ENCODE assay signal across 15 cellular contexts in genomic region chr6:105227292-105227628, GRCh38. TPM values are rescaled to one million over a fixed set of nuclear protein-coding genes. Genes with fewer than 3 reads are reported as not detected.
DNase-seq lines count a peak whose midpoint lies in the region; ATAC-seq and TF ChIP-seq lines count a peak whose summit lies in the region.
"Had no signal": no experiment of that assay in that cellular context is flagged by ENCODE, and none has a peak within 500 bp of the region (broad histone marks: within the 10 kb centered on the region; RNA-seq: fewer than 3 reads in every experiment).

No MANE protein-coding gene starts in this region.

- no peaks in the 10 kb centered on the region for H3K27me3 ChIP-seq in BE2C
- no peaks in the 10 kb centered on the region for H3K27me3 ChIP-seq in endocrine pancreas (ENCODE audit: control insufficient read depth, insufficient read depth, low read length)
- H3K27me3 ChIP-seq: BLaER1 treated with 17β-estradiol and CSF1 and Interleukin-3, amounts not matched to agents 10 nM and 100 nM had no signal

- H3K9me3 ChIP-seq in BE2C (no peaks in the 10 kb centered on the region), endocrine pancreas (ENCODE audit: control insufficient read depth, low read length) (no peaks in the 10 kb centered on the region)

- H3K4me3 ChIP-seq in BE2C (ENCODE audit: low read depth, low read length): peak overlapping the region; percentile 18; the same call in 1 of the 2 replicates
- H3K4me3 ChIP-seq in endocrine pancreas (ENCODE audit: control insufficient read depth, insufficient read depth, low read length): peak overlapping the region; percentile 18
- H3K4me3 ChIP-seq: BLaER1 treated with 17β-estradiol and CSF1 and Interleukin-3, amounts not matched to agents 10 nM and 100 nM; GM23338 had no signal

- DNase-seq in BE2C: no peak
- DNase-seq in SK-N-DZ (ENCODE audit: low spot score): peak; percentile 72
- DNase-seq in superior temporal gyrus (ENCODE audit: extremely low spot score): peak; percentile 34
- no peak for DNase-seq in SW480 (ENCODE audit: low spot score)
- DNase-seq: 8988T; Calu3; CD8-positive, alpha-beta T cell; DMS79 treated with DMSO at 0.1 percent for 48 hours; GF-D8; HCEC 1CT had no signal

- peaks cover 5% of the 10 kb centered on the region for H3K4me1 ChIP-seq in BE2C
- H3K4me1 ChIP-seq in endocrine pancreas (ENCODE audit: control insufficient read depth, insufficient read depth, low read length): no peaks in the 10 kb centered on the region
- H3K4me1 ChIP-seq: BLaER1 treated with 17β-estradiol and CSF1 and Interleukin-3, amounts not matched to agents 10 nM and 100 nM had no signal

- no peak for TF ChIP-seq CTCF in BE2C (IDR thresholded peaks at IDR 0.05; ENCODE audit: low read depth, low read length)

- no peaks in the 10 kb centered on the region for H3K36me3 ChIP-seq in BE2C
- H3K36me3 ChIP-seq in endocrine pancreas (ENCODE audit: control insufficient read depth, insufficient read depth, low read length): no peaks in the 10 kb centered on the region
- H3K36me3 ChIP-seq: BLaER1 treated with 17β-estradiol and CSF1 and Interleukin-3, amounts not matched to agents 10 nM and 100 nM had no signal

- no peak for ATAC-seq in GM18505 (IDR thresholded peaks at IDR 0.05; ENCODE audit: unreplicated experiment)
- no peak for ATAC-seq in GM21526 (IDR thresholded peaks at IDR 0.05; ENCODE audit: low FRiP score, unreplicated experiment)
- ATAC-seq: CD8-positive, alpha-beta T cell; GM23338 had no signal

- no peak overlapping the region for H3K9ac ChIP-seq in endocrine pancreas (ENCODE audit: control insufficient read depth, insufficient read depth, low read length)
- H3K9ac ChIP-seq: BLaER1 treated with 17β-estradiol and CSF1 and Interleukin-3, amounts not matched to agents 10 nM and 100 nM had no signal

- no peak for TF ChIP-seq POLR2A in GM18505 (IDR thresholded peaks at IDR 0.05; ENCODE audit: borderline replicate concordance, extremely low read depth, insufficient read depth, insufficient read length)

RNA-seq across cellular contexts. Expression of gene POPDC3, which starts 47.4 kb away (rescaled TPM):
- 31.1 TPM for polyA plus RNA-seq in BE2C (2012; ENCODE audit: insufficient read depth, insufficient read length, low read depth)
- 20.1 and 20.6 TPM in 2 replicates for polyA plus RNA-seq in SK-N-DZ (2014; cell fraction: cytosol; rRNA removed)
- polyA plus RNA-seq in SK-N-DZ (2014; cell fraction: nucleus; rRNA removed): 6.6 and 14.6 TPM in 2 replicates

Comparison
In these comparisons a context has a peak if more than half of its experiments do, and no peak if none do; other contexts are left out.
1. DNase-seq: peak in SK-N-DZ (single experiment) and superior temporal gyrus (single experiment); none in BE2C (single experiment) and SW480 (single experiment).